ENCODE assay signal across 11 cellular contexts in genomic region chr16:85444879-85445778, GRCh38.
A peak's percentile ranks its signal among the peaks of the same experiment; 100 is the strongest.
DNase-seq lines count a peak whose midpoint lies in the region; TF ChIP-seq lines count a peak whose summit lies in the region.
"Had no signal": no experiment of that assay in that cellular context is flagged by ENCODE, and none has a peak within 500 bp of the region (broad histone marks: within the 10 kb centered on the region; RNA-seq: fewer than 3 reads in every experiment).

No MANE protein-coding gene starts in this region.

- peak overlapping the region; percentile 52; the same call in 1 of the 2 replicates for H2AFZ ChIP-seq in OCI-LY7 (ENCODE audit: low read length)

- peak overlapping the region; percentile 83 for H3K23ac ChIP-seq in mesendoderm (ENCODE audit: low read length)

- POLR2A ChIA-PET in OCI-LY7 (lab: Charles Lee), result interaction anchor here (0.5 to 1.1 kb wide), 3 partner anchors 109 to 580 kb away, joined by 3 read pairs; no protein-coding TSS in a partner anchor

- CTCF ChIA-PET in OCI-LY7 (lab: Charles Lee; ENCODE audit: unreplicated experiment), result interaction anchor here (0.9 to 3.2 kb wide), 5 partner anchors 11 to 171 kb away, joined by 3 to 16 read pairs (median 4); no protein-coding TSS in a partner anchor

- H3K4me2 ChIP-seq in OCI-LY7 (ENCODE audit: low read length), result peak overlapping the region; percentile 64
- H3K4me2 ChIP-seq in mesendoderm (ENCODE audit: low read length), result no peak overlapping the region

- no peaks in the 10 kb centered on the region for H3K9me2 ChIP-seq in OCI-LY7 (ENCODE audit: insufficient read depth, low read length)

- peaks cover 60% of the 10 kb centered on the region for H3K4me1 ChIP-seq in OCI-LY7 (ENCODE audit: insufficient read depth, low read length, poor library complexity, severe bottlenecking)
- H3K4me1 ChIP-seq in mesendoderm (ENCODE audit: control insufficient read depth, low read depth, low read length), result no peaks in the 10 kb centered on the region
- H3K4me1 ChIP-seq in testis, result peaks cover 28% of the 10 kb centered on the region

- H3K9me3 ChIP-seq in OCI-LY7 (ENCODE audit: low read length), result no peaks in the 10 kb centered on the region
- no peaks in the 10 kb centered on the region for H3K9me3 ChIP-seq in testis
- H3K9me3 ChIP-seq: spleen had no signal

- H2AK5ac ChIP-seq in mesendoderm (ENCODE audit: low read length), result no peak overlapping the region

- H3K79me2 ChIP-seq in OCI-LY7 (ENCODE audit: insufficient read depth, low read depth, low read length) (no peaks in the 10 kb centered on the region), mesendoderm (ENCODE audit: control insufficient read depth, insufficient read depth, low read length) (no peaks in the 10 kb centered on the region)

- H3K27me3 ChIP-seq in mesendoderm (ENCODE audit: insufficient read depth, low read length, poor library complexity) (no peaks in the 10 kb centered on the region), testis (no peaks in the 10 kb centered on the region)

- BruUV-seq in OCI-LY7 (replicated peaks; lab: Mats Ljungman, UMichigan), result no TSS peak

- no peak overlapping the region for H3K18ac ChIP-seq in mesendoderm (ENCODE audit: low read length)

- DNase-seq in D341Med (ENCODE audit: low spot score) (peak; percentile 71), NCI-H1417 (lab: John Stamatoyannopoulos, UW) (peak; percentile 88 to 98 (median 95)), OCI-LY7 (ENCODE audit: low spot score) (peak; percentile 80), mesendoderm (no peak), activated gamma-delta T cell (lab: John Stamatoyannopoulos, UW) (no peak), medulla oblongata (ENCODE audit: extremely low spot score) (no peak), testis (no peak), GDM1 (lab: John Stamatoyannopoulos, UW) (no peak)
- DNase-seq: activated naive CD8-positive, alpha-beta T cell treated with anti-CD3 and anti-CD28 coated beads, Interleukin-2, amount 10 ng/mL, durations not matched to agents 7 days and 5 days; erythroblast; spleen had no signal

- no peak overlapping the region for H2BK120ac ChIP-seq in mesendoderm (ENCODE audit: low read depth, low read length)

- H4K5ac ChIP-seq in mesendoderm (ENCODE audit: low read length), result no peak overlapping the region

- WGBS in mesendoderm (ENCODE audit: extremely low coverage, insufficient coverage, low lambda C conversion rate), result no CpG with 5 or more reads among the region's 41 CpGs
- WGBS in testis, 2 donors, result 69 to 77% methylated on average over 33 to 34 of the region's 41 CpGs

- H3K56ac ChIP-seq in mesendoderm (ENCODE audit: low read length), result no peak overlapping the region

- H2BK5ac ChIP-seq in mesendoderm (ENCODE audit: low read length), result no peak overlapping the region

- H3K4ac ChIP-seq in mesendoderm (ENCODE audit: low read depth, low read length), result no peak overlapping the region

- H2BK15ac ChIP-seq in mesendoderm (replicated peaks; ENCODE audit: low read depth), result no peak overlapping the region

- intact Hi-C loops in OCI-LY7 (cut with micrococcal nuclease; ENCODE audit: unreplicated experiment) (loop anchor here (5.0 kb wide), 2 partner anchors 112 to 133 kb away; no protein-coding TSS in a partner anchor), testis (cut with DNase I; ENCODE audit: low total_unique reads) (no loop called here)

- peak overlapping the region; percentile 6 for H3K4me3 ChIP-seq in OCI-LY7 (ENCODE audit: low read depth, low read length, poor library complexity, severe bottlenecking)
- no peak overlapping the region for H3K4me3 ChIP-seq in mesendoderm (ENCODE audit: low read length)
- H3K4me3 ChIP-seq in testis, result no peak overlapping the region
- H3K4me3 ChIP-seq: spleen had no signal

- H3K79me1 ChIP-seq in mesendoderm (ENCODE audit: low read length), result no peaks in the 10 kb centered on the region

- no peak for TF ChIP-seq POLR2A in testis (IDR thresholded peaks at IDR 0.05)

- peak; percentile 53; the same call in 1 of the 2 replicates for TF ChIP-seq CTCF in OCI-LY7 (conservative IDR thresholded peaks at IDR 0.05; ENCODE audit: low read length)
- no peak for TF ChIP-seq CTCF in testis (IDR thresholded peaks at IDR 0.05)

- H3K36me3 ChIP-seq in OCI-LY7 (ENCODE audit: insufficient read depth, low read length) (no peaks in the 10 kb centered on the region), mesendoderm (ENCODE audit: control insufficient read depth, insufficient read depth, low read length) (no peaks in the 10 kb centered on the region), testis (ENCODE audit: low read depth, missing control alignments) (no peaks in the 10 kb centered on the region)
- H3K36me3 ChIP-seq: spleen had no signal

- H4K8ac ChIP-seq in mesendoderm (ENCODE audit: low read depth, low read length), result no peak overlapping the region

- H4K20me1 ChIP-seq in OCI-LY7 (ENCODE audit: insufficient read depth, low read length), result no peaks in the 10 kb centered on the region

- H3K9ac ChIP-seq in mesendoderm (ENCODE audit: low read length), result no peak overlapping the region

- H3K27ac ChIP-seq in OCI-LY7 (ENCODE audit: low read depth, low read length, poor library complexity, severe bottlenecking) (peak overlapping the region; percentile 46), mesendoderm (ENCODE audit: low read depth, low read length) (no peak overlapping the region), testis (no peak overlapping the region)
- H3K27ac ChIP-seq: spleen had no signal

Comparison
In these comparisons a context has a peak if more than half of its experiments do, and no peak if none do; other contexts are left out.
1. DNase-seq: peak in D341Med (single experiment), NCI-H1417 (3 of 3) and OCI-LY7 (single experiment); none in mesendoderm (single experiment), activated gamma-delta T cell (single experiment), medulla oblongata (single experiment), testis (single experiment) and GDM1 (single experiment).